18 cellular contexts compared by ENCODE assay signal in the genomic region with DNA sequence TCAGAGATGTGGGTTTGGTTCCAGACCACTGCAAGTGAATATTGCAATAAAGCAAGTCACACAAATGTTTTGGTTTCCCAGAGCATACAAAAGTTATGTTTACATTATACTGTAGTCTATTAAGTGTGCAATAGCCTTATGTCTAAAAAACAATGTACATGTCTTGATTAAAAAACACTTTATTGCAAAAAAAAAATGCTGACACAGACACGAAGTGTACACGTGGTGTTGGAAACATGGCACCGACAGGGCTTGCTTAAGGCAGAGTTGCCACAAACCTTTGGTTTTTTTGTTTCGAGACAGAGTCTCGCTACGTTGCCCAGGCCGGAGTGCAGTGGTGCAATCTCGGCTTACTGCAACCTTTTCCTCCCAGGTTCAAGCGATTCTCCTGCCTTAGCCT. TPM values are rescaled to one million over a fixed set of nuclear protein-coding genes. Genes with fewer than 3 reads are reported as not detected.
DNase-seq lines count a peak whose midpoint lies in the region; ATAC-seq, FAIRE-seq and TF ChIP-seq lines count a peak whose summit lies in the region.
"Had no signal": no experiment of that assay in that cellular context is flagged by ENCODE, and none has a peak within 500 bp of the region (broad histone marks: within the 10 kb centered on the region; RNA-seq: fewer than 3 reads in every experiment).

No MANE protein-coding gene starts in this region.

- peaks cover 0 to 9% (median 0%) of the 10 kb centered on the region in 9 donors for H3K36me3 ChIP-seq in heart right ventricle

- WGBS in heart right ventricle, 2 donors: 96% methylated on average over 9 of the region's 9 CpGs

- no peak for TF ChIP-seq CTCF in heart right ventricle (IDR thresholded peaks at IDR 0.05)

- H3K27ac ChIP-seq in heart right ventricle: no peak overlapping the region
- H3K27ac ChIP-seq: GM23248 had no signal

- peak; percentile 10 for DNase-seq in cardiac septum (ENCODE audit: low spot score)
- no peak for DNase-seq in heart right ventricle
- DNase-seq in GM12892 (ENCODE audit: insufficient read length): no peak
- no peak for DNase-seq in T-helper 17 cell
- peak; percentile 45 for DNase-seq in mesenteric fat pad (ENCODE audit: low spot score)
- DNase-seq in frontal cortex (ENCODE audit: low spot score in 2 of 2): no peak
- DNase-seq: 8988T; C1 segment of cervical spinal cord; Caco-2; CD4-positive, CD25-positive, alpha-beta regulatory T cell; CD8-positive, alpha-beta T cell; DMS153; DND-41; GM23248; HCEC 1CT had no signal

- H3K27ac Mint-ChIP-seq in T-helper 17 cell: peak overlapping the region; percentile 91
- H3K27ac Mint-ChIP-seq: CD4-positive, CD25-positive, alpha-beta regulatory T cell; CD8-positive, alpha-beta T cell had no signal

- ATAC-seq in heart right ventricle (no peak), T-helper 17 cell (no peak), GM21737 (IDR thresholded peaks at IDR 0.05; ENCODE audit: unreplicated experiment) (no peak)
- ATAC-seq: CD8-positive, alpha-beta T cell had no signal

- H3K4me1 Mint-ChIP-seq in T-helper 17 cell: peaks cover 22% of the 10 kb centered on the region

- H3K27me3 Mint-ChIP-seq in T-helper 17 cell: no peaks in the 10 kb centered on the region
- H3K27me3 Mint-ChIP-seq: CD4-positive, CD25-positive, alpha-beta regulatory T cell had no signal

- peaks cover 0 to 21% (median 10%) of the 10 kb centered on the region in 9 donors for H3K4me1 ChIP-seq in heart right ventricle
- H3K4me1 ChIP-seq: Caco-2 had no signal

- H3K4me3 Mint-ChIP-seq in T-helper 17 cell: no peak overlapping the region
- H3K4me3 Mint-ChIP-seq: CD4-positive, CD25-positive, alpha-beta regulatory T cell; CD8-positive, alpha-beta T cell had no signal

- FAIRE-seq in GM12892 (lab: Jason Lieb, UNC) (peak; percentile 90), frontal cortex (lab: Jason Lieb, UNC) (no peak)
- FAIRE-seq: G401.6, H1 had no signal

- no peak overlapping the region for H3K4me3 ChIP-seq in heart right ventricle
- H3K4me3 ChIP-seq: GM23248 had no signal

- H3K9me3 ChIP-seq in heart right ventricle (no peaks in the 10 kb centered on the region), T-helper 17 cell (ENCODE audit: control insufficient read depth, low read length, poor library complexity, severe bottlenecking) (no peaks in the 10 kb centered on the region)
- H3K9me3 ChIP-seq: Caco-2 had no signal

- H3K36me3 Mint-ChIP-seq in T-helper 17 cell (ENCODE audit: low read depth): peaks cover 5% of the 10 kb centered on the region
- H3K36me3 Mint-ChIP-seq: CD4-positive, CD25-positive, alpha-beta regulatory T cell; CD8-positive, alpha-beta T cell had no signal

- no peak for TF ChIP-seq POLR2A in GM12892 (IDR thresholded peaks at IDR 0.05; ENCODE audit: low read depth, low read length)

- no peaks in the 10 kb centered on the region for H3K27me3 ChIP-seq in heart right ventricle

- intact Hi-C loops in cardiac septum (cut with DNase I): loop anchor here (5.0 to 10.0 kb wide), 2 partner anchors 265 to 373 kb away; partner anchors contain the start of gene DIS3L
- intact Hi-C loops in heart right ventricle (cut with DNase I): loop anchor here in 8 of 10 donors (5.0 to 10.0 kb wide), 5 partner anchors 273 to 368 kb away; no protein-coding TSS in a partner anchor

RNA-seq across cellular contexts. Expression of gene RAB11A, which starts 50.1 kb away (rescaled TPM):
- 147 TPM for total RNA-seq in cardiac septum
- total RNA-seq in heart right ventricle: 100 to 1,000 TPM; 134 to 211 (median 150) TPM
- 100 to 1,000 TPM in 1 of 2 donors, 10 to 100 TPM in 1; 28.5 to 209 TPM for polyA plus RNA-seq in heart right ventricle
- 239 TPM for polyA plus RNA-seq in GM12892 (2012; ENCODE audit: missing spikeins)
- 100 to 1,000 TPM; 102 to 122 TPM for total RNA-seq in T-helper 17 cell
- 207 TPM for total RNA-seq in mesenteric fat pad
- total RNA-seq in frontal cortex: 190 TPM

Comparison
In these comparisons a context has a peak if more than half of its experiments do, and no peak if none do; other contexts are left out.
1. DNase-seq: peak in cardiac septum (single experiment) and mesenteric fat pad (single experiment); none in heart right ventricle (0 of 2), GM12892 (single experiment), T-helper 17 cell (0 of 3) and frontal cortex (0 of 2).